ENCODE assay signal across 10 cellular contexts in genomic region chr4:154503598-154503997, GRCh38. TPM values are rescaled to one million over a fixed set of nuclear protein-coding genes. Genes with fewer than 3 reads are reported as not detected.
DNase-seq lines count a peak whose midpoint lies in the region; ATAC-seq, FAIRE-seq and TF ChIP-seq lines count a peak whose summit lies in the region.
"Had no signal": no experiment of that assay in that cellular context is flagged by ENCODE, and none has a peak within 500 bp of the region (broad histone marks: within the 10 kb centered on the region; RNA-seq: fewer than 3 reads in every experiment).

No MANE protein-coding gene starts in this region.

- no CpG with 5 or more reads among the region's 1 CpG for WGBS in IMR-90 (ENCODE audit: extremely low coverage in 2 of 2, insufficient read length in 1 of 2), 2 experiments
- no CpG with 5 or more reads among the region's 1 CpG for WGBS in mesenchymal stem cell

- dilution Hi-C loops in IMR-90 (cut with HindIII; ENCODE audit: low sequenced_read_pairs, unreplicated experiment) = no loop called here

- H2AK9ac ChIP-seq in IMR-90 (replicated peaks; ENCODE audit: low read depth, low read length, poor library complexity) = no peak overlapping the region

- H3K9ac ChIP-seq in IMR-90 (ENCODE audit: low read depth, low read length) (no peak overlapping the region), mesenchymal stem cell (ENCODE audit: low read length) (no peak overlapping the region)

- TF ChIP-seq CTCF in D721Med (IDR thresholded peaks at IDR 0.05; ENCODE audit: insufficient read depth, missing control alignments) (peak; percentile 31), IMR-90 (conservative IDR thresholded peaks at IDR 0.05; ENCODE audit: low read depth, low read length) (peak; percentile 29)

- H3K9me3 ChIP-seq in IMR-90 (ENCODE audit: control insufficient read depth, insufficient read depth, low read length) (no peaks in the 10 kb centered on the region), mesenchymal stem cell (ENCODE audit: control insufficient read depth, low read length) (no peaks in the 10 kb centered on the region)
- H3K9me3 ChIP-seq: HAP-1 had no signal

- no peak overlapping the region for H2BK15ac ChIP-seq in IMR-90 (ENCODE audit: low read depth, low read length)
- H2BK15ac ChIP-seq in mesenchymal stem cell (ENCODE audit: low read depth, poor library complexity, severe bottlenecking) = no peak overlapping the region

- H3K4me3 ChIP-seq in IMR-90 (ENCODE audit: insufficient read depth, low read depth, low read length) (no peak overlapping the region), mesenchymal stem cell (ENCODE audit: insufficient read depth in 1 of 2, low read depth in 1 of 2, low read length in 2 of 2) (no peak overlapping the region)
- H3K4me3 ChIP-seq: HAP-1 had no signal

- H3K4me1 ChIP-seq in IMR-90 (ENCODE audit: control insufficient read depth, insufficient read depth, low read length) (no peaks in the 10 kb centered on the region), mesenchymal stem cell (ENCODE audit: control insufficient read depth, insufficient read depth, low read depth, low read length) (no peaks in the 10 kb centered on the region)
- H3K4me1 ChIP-seq: HAP-1 had no signal

- H3K27me3 ChIP-seq in IMR-90 (ENCODE audit: control insufficient read depth, insufficient read depth, low read length) = peaks cover 2% of the 10 kb centered on the region; the same call in 1 of the 2 replicates
- H3K27me3 ChIP-seq in mesenchymal stem cell (ENCODE audit: control insufficient read depth in 1 of 2, insufficient read depth in 1 of 2, low read length in 2 of 2) = peaks cover 39 to 63% of the 10 kb centered on the region in 2 experiments

- no TSS peak for BruUV-seq in IMR-90 (replicated peaks; lab: Mats Ljungman, UMichigan)

- H2BK20ac ChIP-seq in IMR-90 (ENCODE audit: low read depth, low read length) = no peak overlapping the region

- H3K36me3 ChIP-seq in IMR-90 (ENCODE audit: control insufficient read depth, insufficient read depth, low read length) (no peaks in the 10 kb centered on the region), mesenchymal stem cell (ENCODE audit: control insufficient read depth in 1 of 2, insufficient read depth in 2 of 2, low read depth in 1 of 2, low read length in 2 of 2) (no peaks in the 10 kb centered on the region)
- H3K36me3 ChIP-seq: HAP-1 had no signal

- H2BK120ac ChIP-seq in IMR-90 (ENCODE audit: low read depth, low read length) (no peak overlapping the region), mesenchymal stem cell (ENCODE audit: low read depth, low read length) (no peak overlapping the region)

- no peak overlapping the region for H3K27ac ChIP-seq in IMR-90 (ENCODE audit: insufficient read depth, low read length)
- H3K27ac ChIP-seq in mesenchymal stem cell (ENCODE audit: low read length, poor library complexity, severe bottlenecking) = no peak overlapping the region

- no peak overlapping the region for H2AK5ac ChIP-seq in IMR-90 (ENCODE audit: low read depth, low read length)
- no peak overlapping the region for H2AK5ac ChIP-seq in mesenchymal stem cell (ENCODE audit: low read length, severe bottlenecking)

- no peak for TF ChIP-seq RAD21 in IMR-90 (IDR thresholded peaks at IDR 0.05; ENCODE audit: low read length)

- CTCF ChIA-PET in IMR-90 (lab: Yijun Ruan, JAX) = interaction anchor here (1.0 kb wide), 1 partner anchor 12 kb away, joined by 3 read pairs; no protein-coding TSS in a partner anchor

- ATAC-seq in IMR-90 (ENCODE audit: low read depth) = 0 out of 2 replicates have a peak, but pooled peaks have one; percentile 44
- no peak for ATAC-seq in GM18867 (IDR thresholded peaks at IDR 0.05; ENCODE audit: unreplicated experiment)
- ATAC-seq in GM21825 (IDR thresholded peaks at IDR 0.05; ENCODE audit: unreplicated experiment) = no peak
- ATAC-seq: activated CD4-positive, alpha-beta T cell treated with anti-CD3 and anti-CD28 coated beads for 36 hours had no signal

- H4K91ac ChIP-seq in IMR-90 (ENCODE audit: insufficient read depth, low read depth, low read length) = no peak overlapping the region
- H4K91ac ChIP-seq in mesenchymal stem cell (ENCODE audit: low read length) = no peak overlapping the region

- no peak for DNase-seq in D721Med (ENCODE audit: insufficient read length, low spot score)
- DNase-seq in IMR-90 = peak; percentile 5
- DNase-seq in amniotic epithelial cell (ENCODE audit: low read depth) = peak; percentile 7
- DNase-seq in mesenchymal stem cell = peak; percentile 20
- no peak for DNase-seq in activated gamma-delta T cell (lab: John Stamatoyannopoulos, UW)
- DNase-seq in activated CD4-positive, CD25-positive, alpha-beta regulatory T cell treated with anti-CD3 and anti-CD28 coated beads, Interleukin-2, amount 50 U/mL, for 72 hours = no peak
- DNase-seq: activated CD4-positive, alpha-beta T cell treated with anti-CD3 and anti-CD28 coated beads for 36 hours had no signal

- in situ Hi-C loops in IMR-90 (cut with MboI; ENCODE audit: low sequenced_read_pairs) = no loop called here

- no peak overlapping the region for H4K5ac ChIP-seq in IMR-90 (ENCODE audit: low read depth, low read length)

- H3K23ac ChIP-seq in IMR-90 (ENCODE audit: low read depth, low read length) = no peak overlapping the region
- H3K23ac ChIP-seq in mesenchymal stem cell (ENCODE audit: low read length in 2 of 2) = no peak overlapping the region

- no peak overlapping the region for H3K18ac ChIP-seq in IMR-90 (ENCODE audit: low read depth, low read length)
- H3K18ac ChIP-seq in mesenchymal stem cell (ENCODE audit: low read depth in 1 of 2, low read length in 2 of 2) = no peak overlapping the region

- H2BK12ac ChIP-seq in mesenchymal stem cell (ENCODE audit: low read length in 2 of 2) = no peak overlapping the region

- no peak overlapping the region for H3K56ac ChIP-seq in IMR-90 (ENCODE audit: extremely low read depth, insufficient read depth, low read length)

- POLR2A ChIA-PET in IMR-90 (lab: Charles Lee; ENCODE audit: unreplicated experiment) = no interaction called here

- intact Hi-C loops in IMR-90 (cut with micrococcal nuclease) = loop anchor here (10.0 kb wide), 1 partner anchor 719 kb away; the partner anchor contains the start of gene SFRP2

- H3K4me2 ChIP-seq in IMR-90 (ENCODE audit: low read depth, low read length) (no peak overlapping the region), mesenchymal stem cell (ENCODE audit: low read length, poor library complexity, severe bottlenecking) (no peak overlapping the region)

- FAIRE-seq in D721Med (lab: Jason Lieb, UNC) = peak; percentile 16

- no peak overlapping the region for H2BK5ac ChIP-seq in IMR-90 (ENCODE audit: low read depth, low read length, poor library complexity, severe bottlenecking)
- H2BK5ac ChIP-seq in mesenchymal stem cell (ENCODE audit: low read depth, low read length, poor library complexity, severe bottlenecking) = no peak overlapping the region

- H2AFZ ChIP-seq in IMR-90 (replicated peaks; ENCODE audit: low read length, poor library complexity) (no peak overlapping the region), mesenchymal stem cell (ENCODE audit: low read depth, low read length) (no peak overlapping the region)

- no peaks in the 10 kb centered on the region for H4K20me1 ChIP-seq in IMR-90 (ENCODE audit: insufficient read depth, low read length)

- H4K8ac ChIP-seq in IMR-90 (ENCODE audit: low read depth in 2 of 2, low read length in 2 of 2) = no peak overlapping the region
- H4K8ac ChIP-seq in mesenchymal stem cell (ENCODE audit: low read length) = no peak overlapping the region

- H3K4ac ChIP-seq in IMR-90 (ENCODE audit: low read depth, low read length) = no peak overlapping the region
- no peak overlapping the region for H3K4ac ChIP-seq in mesenchymal stem cell (ENCODE audit: low read depth in 1 of 2, low read length in 2 of 2)

- H3K9me1 ChIP-seq in IMR-90 (ENCODE audit: insufficient read depth, low read length) = no peaks in the 10 kb centered on the region

- no peaks in the 10 kb centered on the region for H3K79me1 ChIP-seq in IMR-90 (ENCODE audit: low read depth in 1 of 2, low read length in 2 of 2)
- H3K79me1 ChIP-seq in mesenchymal stem cell (replicated peaks; ENCODE audit: low read length, poor library complexity, severe bottlenecking) = no peaks in the 10 kb centered on the region

- H3K14ac ChIP-seq in IMR-90 (replicated peaks; ENCODE audit: low read depth, low read length) (no peak overlapping the region), mesenchymal stem cell (ENCODE audit: low read length in 2 of 2) (no peak overlapping the region)

- TF ChIP-seq POLR2A in IMR-90 (IDR thresholded peaks at IDR 0.05; ENCODE audit: low read depth, low read length) = no peak

TF ChIP-seq in IMR-90, 13 proteins besides CTCF, POLR2A, EP300 and RAD21:
- no peak for TF ChIP-seq RFX5 (IDR thresholded peaks at IDR 0.05; ENCODE audit: low read depth, low read length)
- TF ChIP-seq NFE2L2 (IDR thresholded peaks at IDR 0.05; ENCODE audit: low read depth, low read length) = no peak

RNA-seq across cellular contexts. Expression of gene DCHS2, which starts 12.0 kb away (rescaled TPM):
- not detected in 2 replicates for total RNA-seq in IMR-90 (2012; rRNA removed)
- polyA plus RNA-seq in IMR-90 (2012; rRNA removed) = not detected in 2 replicates
- not detected in 2 replicates for polyA plus RNA-seq in IMR-90 (2012; cell fraction: cytosol; rRNA removed)
- polyA plus RNA-seq in IMR-90 (2012; cell fraction: nucleus; rRNA removed; ENCODE audit: low replicate concordance) = not detected in 2 replicates
- under 0.01 TPM for polyA plus RNA-seq in mesenchymal stem cell (2013, experiment 1 of 2)
- under 0.01 TPM for polyA plus RNA-seq in mesenchymal stem cell (2013, experiment 2 of 2)

RNA-seq across cellular contexts. Expression of gene PLRG1, which starts 46.6 kb away (rescaled TPM):
- 107 and 200 TPM in 2 replicates for total RNA-seq in IMR-90 (2012; rRNA removed)
- 70.0 and 76.1 TPM in 2 replicates for polyA plus RNA-seq in IMR-90 (2012; rRNA removed)
- 22.9 and 24.5 TPM in 2 replicates for polyA plus RNA-seq in IMR-90 (2012; cell fraction: cytosol; rRNA removed)
- polyA plus RNA-seq in IMR-90 (2012; cell fraction: nucleus; rRNA removed; ENCODE audit: low replicate concordance) = 15.6 and 85.8 TPM in 2 replicates
- 74.0 TPM for polyA plus RNA-seq in mesenchymal stem cell (2013, experiment 1 of 2)
- 76.4 TPM for polyA plus RNA-seq in mesenchymal stem cell (2013, experiment 2 of 2)

RNA-seq across cellular contexts. Expression of gene FGB, which starts 59.2 kb away (rescaled TPM):
- not detected in 2 replicates for total RNA-seq in IMR-90 (2012; rRNA removed)
- polyA plus RNA-seq in IMR-90 (2012; rRNA removed) = not detected in 2 replicates
- polyA plus RNA-seq in IMR-90 (2012; cell fraction: cytosol; rRNA removed) = not detected in 2 replicates
- not detected in 2 replicates for polyA plus RNA-seq in IMR-90 (2012; cell fraction: nucleus; rRNA removed; ENCODE audit: low replicate concordance)
- polyA plus RNA-seq in mesenchymal stem cell (2013, experiment 1 of 2) = not detected
- polyA plus RNA-seq in mesenchymal stem cell (2013, experiment 2 of 2) = not detected
- total RNA-seq: activated CD4-positive, alpha-beta T cell treated with anti-CD3 and anti-CD28 coated beads for 36 hours had no signal

Comparison
In these comparisons a context has a peak if more than half of its experiments do, and no peak if none do; other contexts are left out.
1. DNase-seq: peak in IMR-90 (single experiment), amniotic epithelial cell (single experiment) and mesenchymal stem cell (single experiment); none in D721Med (single experiment), activated gamma-delta T cell (single experiment) and activated CD4-positive, CD25-positive, alpha-beta regulatory T cell treated with anti-CD3 and anti-CD28 coated beads, Interleukin-2, amount 50 U/mL, for 72 hours (single experiment).